In genomic region chr1:117210831-117211261, GRCh38 we compare ENCODE assay signal across 1 cellular context.
TF ChIP-seq lines count a peak whose summit lies in the region.

Gene VTCN1, minus strand, starts transcription at chr1:117210927. Its CDS starts 72 bp downstream, at chr1:117210855.

TF ChIP-seq in H1, 55 proteins besides CTCF, POLR2A, EP300 and RAD21:
- no peak for TF ChIP-seq CHD1 (IDR thresholded peaks at IDR 0.05; ENCODE audit: low read depth, low read length)
